9 cellular contexts compared by ENCODE assay signal in the genomic region with DNA sequence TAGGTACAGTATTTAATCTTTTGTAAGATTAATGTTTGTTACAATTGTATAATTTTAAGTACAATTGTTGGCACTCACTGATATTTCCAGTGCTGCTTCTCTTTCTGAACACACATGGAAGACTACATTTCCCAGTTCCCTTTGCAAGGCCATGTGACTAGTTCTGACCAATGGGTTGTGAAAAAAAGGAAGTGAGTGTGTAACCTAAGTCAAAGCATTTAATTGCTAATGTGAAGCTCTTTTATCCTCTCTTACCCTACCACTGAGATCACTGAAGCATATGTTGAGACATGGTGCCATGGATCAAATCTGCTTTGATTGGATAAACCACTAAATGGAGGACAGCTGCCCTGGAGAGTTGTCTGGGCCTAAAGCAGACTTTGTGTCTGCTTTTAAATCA.
DNase-seq lines count a peak whose midpoint lies in the region; ATAC-seq and TF ChIP-seq lines count a peak whose summit lies in the region.
"Had no signal": no experiment of that assay in that cellular context is flagged by ENCODE, and none has a peak within 500 bp of the region (broad histone marks: within the 10 kb centered on the region; RNA-seq: fewer than 3 reads in every experiment).

No MANE protein-coding gene starts in this region.

- H3K4me3 Mint-ChIP-seq in T-helper 17 cell: no peak overlapping the region
- H3K4me3 Mint-ChIP-seq in nephron: no peak overlapping the region

- H3K36me3 Mint-ChIP-seq in T-helper 17 cell (ENCODE audit: low read depth): no peaks in the 10 kb centered on the region
- H3K36me3 Mint-ChIP-seq in nephron (ENCODE audit: low read depth): peaks cover 13% of the 10 kb centered on the region

- DNase-seq in BE2C (peak; percentile 58), NCI-H2081 treated with DMSO at 0.1 percent for 48 hours (lab: John Stamatoyannopoulos, UW) (peak; percentile 60), T-helper 17 cell (peak in 1 of 3 donors; percentile 8), fibroblast of gingiva (ENCODE audit: low read depth) (peak; percentile 58)

- no peaks in the 10 kb centered on the region for H3K36me3 ChIP-seq in BE2C

- no peaks in the 10 kb centered on the region for H3K27me3 Mint-ChIP-seq in T-helper 17 cell
- no peaks in the 10 kb centered on the region for H3K27me3 Mint-ChIP-seq in nephron (ENCODE audit: low read depth)

- H3K27ac Mint-ChIP-seq in T-helper 17 cell (no peak overlapping the region), nephron (peak overlapping the region in 2 of 3 experiments; percentile 13 to 30)

- peaks cover 3% of the 10 kb centered on the region for H3K9me3 Mint-ChIP-seq in nephron

- H3K9me3 ChIP-seq in BE2C (no peaks in the 10 kb centered on the region), T-helper 17 cell (ENCODE audit: control insufficient read depth, low read length, poor library complexity, severe bottlenecking) (no peaks in the 10 kb centered on the region)

- peak overlapping the region; percentile 34 for H3K4me3 ChIP-seq in BE2C (ENCODE audit: low read depth, low read length)
- H3K4me3 ChIP-seq: skin epidermis had no signal

- H3K27me3 ChIP-seq in BE2C: no peaks in the 10 kb centered on the region

- H3K4me1 ChIP-seq in BE2C: peaks cover 16% of the 10 kb centered on the region

- TF ChIP-seq CTCF in BE2C (IDR thresholded peaks at IDR 0.05; ENCODE audit: low read depth, low read length) (no peak), nephron (IDR thresholded peaks at IDR 0.05; ENCODE audit: unreplicated experiment in 3 of 3) (no peak)

- peaks cover 15% of the 10 kb centered on the region for H3K4me1 Mint-ChIP-seq in T-helper 17 cell
- H3K4me1 Mint-ChIP-seq in nephron: peaks cover 35% of the 10 kb centered on the region

- peak; percentile 83 for ATAC-seq in GM18498 (IDR thresholded peaks at IDR 0.05; ENCODE audit: unreplicated experiment)
- ATAC-seq in HG02981 (IDR thresholded peaks at IDR 0.05; ENCODE audit: unreplicated experiment): peak; percentile 79
- ATAC-seq in T-helper 17 cell: peak; percentile 97
- ATAC-seq in HG02623 (IDR thresholded peaks at IDR 0.05; ENCODE audit: unreplicated experiment): no peak
